Comparison of ENCODE assay signal across 13 cellular contexts in genomic region chr2:85936421-85937068, GRCh38. TPM values are rescaled to one million over a fixed set of nuclear protein-coding genes. Genes with fewer than 3 reads are reported as not detected.
DNase-seq lines count a peak whose midpoint lies in the region; ATAC-seq and TF ChIP-seq lines count a peak whose summit lies in the region.
"Had no signal": no experiment of that assay in that cellular context is flagged by ENCODE, and none has a peak within 500 bp of the region (broad histone marks: within the 10 kb centered on the region; RNA-seq: fewer than 3 reads in every experiment).

No MANE protein-coding gene starts in this region.

- CTCF ChIA-PET in Caco-2 (lab: Charles Lee) (no interaction called here), RWPE1 (lab: Yijun Ruan, JAX) (interaction anchor here (1.1 kb wide), 1 partner anchor 22 kb away, joined by 4 read pairs; no protein-coding TSS in a partner anchor)

- BruUV-seq in Caco-2 (replicated peaks; lab: Mats Ljungman, UMichigan), result no TSS peak

- H3K27ac Mint-ChIP-seq in Caco-2 (ENCODE audit: unreplicated experiment), result peak overlapping the region; percentile 75
- H3K27ac Mint-ChIP-seq: dendritic cell treated with granulocyte-macrophage colony-stimulating factor and Interleukin-4, amounts not matched to agents 40 ng/mL and 50 ng/mL, for 4 days had no signal

- peaks cover 19% of the 10 kb centered on the region for H3K4me1 Mint-ChIP-seq in Caco-2 (ENCODE audit: low read depth, unreplicated experiment)

- TF ChIP-seq CTCF in Caco-2 (IDR thresholded peaks at IDR 0.05; ENCODE audit: insufficient read depth in 1 of 2, low read depth in 1 of 2, low read length in 1 of 2, severe bottlenecking in 1 of 2, unreplicated experiment in 1 of 2) (no peak), RWPE1 (conservative IDR thresholded peaks at IDR 0.05; ENCODE audit: low read depth) (no peak), omental fat pad (IDR thresholded peaks at IDR 0.05) (no peak)

- POLR2A ChIA-PET in Caco-2 (lab: Charles Lee), result no interaction called here
- POLR2A ChIA-PET in RWPE1 (lab: Yijun Ruan, JAX; ENCODE audit: low non-redundant PET), result no interaction called here

- H3K4me3 ChIP-seq in Caco-2 (ENCODE audit: low read depth, low read length), result no peak overlapping the region

- H3K4me3 Mint-ChIP-seq in Caco-2 (ENCODE audit: unreplicated experiment), result no peak overlapping the region
- H3K4me3 Mint-ChIP-seq: dendritic cell treated with granulocyte-macrophage colony-stimulating factor and Interleukin-4, amounts not matched to agents 40 ng/mL and 50 ng/mL, for 4 days had no signal

- peak; percentile 23 for ATAC-seq in left ventricle myocardium superior
- peak; percentile 13 for ATAC-seq in omental fat pad (ENCODE audit: low FRiP score)
- no peak for ATAC-seq in GM19035 (IDR thresholded peaks at IDR 0.05; ENCODE audit: unreplicated experiment)

- DNase-seq in Caco-2 (no peak), RWPE1 (ENCODE audit: low spot score) (no peak), left ventricle myocardium superior (no peak), omental fat pad (ENCODE audit: low spot score) (no peak), DMS79 treated with DMSO at 0.1 percent for 48 hours (lab: John Stamatoyannopoulos, UW) (no peak), NCI-H2081 (lab: John Stamatoyannopoulos, UW) (no peak)
- no peak for DNase-seq in activated naive CD4-positive, alpha-beta T cell treated with anti-CD3 and anti-CD28 coated beads, Interleukin-2, amount 50 U/mL, for 16 hours
- DNase-seq: activated CD8-positive, alpha-beta memory T cell treated with anti-CD3 and anti-CD28 coated beads, Interleukin-2, amount 50 U/mL, for 48 hours; NCI-H1417; NCI-H748 treated with DMSO at 0.1 percent for 48 hours; occipital lobe had no signal

- H3K36me3 ChIP-seq in Caco-2 (ENCODE audit: control insufficient read depth, insufficient read depth, low read length), result no peaks in the 10 kb centered on the region

- H3K4me1 ChIP-seq in Caco-2, result peaks cover 34% of the 10 kb centered on the region

- H3K27me3 Mint-ChIP-seq in Caco-2 (ENCODE audit: insufficient read depth, unreplicated experiment), result no peaks in the 10 kb centered on the region

- no peaks in the 10 kb centered on the region for H3K27me3 ChIP-seq in Caco-2 (replicated peaks; ENCODE audit: control insufficient read depth, insufficient read depth, low read length)

- peaks cover 7% of the 10 kb centered on the region for H3K9me3 ChIP-seq in Caco-2

- peaks cover 8% of the 10 kb centered on the region for H3K9me3 Mint-ChIP-seq in Caco-2 (ENCODE audit: unreplicated experiment)

- intact Hi-C loops in Caco-2 (cut with micrococcal nuclease; ENCODE audit: unreplicated experiment), result loop anchor here (5.0 kb wide), 1 partner anchor 51 kb away; no protein-coding TSS in a partner anchor
- intact Hi-C loops in left ventricle myocardium superior (cut with micrococcal nuclease), result no loop called here

- H3K36me3 Mint-ChIP-seq in Caco-2 (ENCODE audit: insufficient read depth, unreplicated experiment), result no peaks in the 10 kb centered on the region

- peak overlapping the region; percentile 35 for H3K27ac ChIP-seq in RWPE1

RNA-seq across cellular contexts. Expression of gene ST3GAL5, which starts 47.8 kb away (rescaled TPM):
- 3.4 and 4.1 TPM in 2 replicates for total RNA-seq in Caco-2 (2022)
- total RNA-seq in left ventricle myocardium superior, result 7.7 TPM
- total RNA-seq in omental fat pad, result 10 to 100 TPM; 41.7 to 89.5 (median 59.4) TPM
